In genomic region chr3:169457807-169458206, GRCh38 we compare ENCODE assay signal across 16 cellular contexts.
"Had no signal": no experiment of that assay in that cellular context is flagged by ENCODE, and none has a peak within 500 bp of the region (broad histone marks: within the 10 kb centered on the region; RNA-seq: fewer than 3 reads in every experiment).

No MANE protein-coding gene starts in this region.

- H3K36me3 ChIP-seq: ascending aorta, breast epithelium, gastrocnemius medialis, heart left ventricle, lower lobe of right lung, right lobe of liver, transverse colon had no signal

- H3K9me3 ChIP-seq: ascending aorta, breast epithelium, gastrocnemius medialis, heart left ventricle, lower lobe of right lung, psoas muscle, right lobe of liver, transverse colon had no signal

- ATAC-seq: activated T-helper 17 cell treated with anti-CD3 and anti-CD28 coated beads, Interleukin-2, amount 50 U/mL, for 72 hours; gastrocnemius medialis; psoas muscle; right lobe of liver; stimulated activated naive CD8-positive, alpha-beta T cell treated with anti-CD3 and anti-CD28 coated beads, Interleukin-15, Interleukin-2, amounts not matched to agents 100 U/mL and 50 U/mL, for 24 hours had no signal

- H3K27me3 ChIP-seq: ascending aorta, breast epithelium, heart left ventricle, right lobe of liver, transverse colon had no signal

- DNase-seq: activated CD4-positive, alpha-beta T cell treated with anti-CD3 and anti-CD28 coated beads for 1 hour; activated CD4-positive, alpha-beta T cell treated with anti-CD3 and anti-CD28 coated beads, Interleukin-2, amount 50 U/mL, for 48 hours; activated naive CD4-positive, alpha-beta T cell treated with Interleukin-2 at 50 U/mL for 16 hours; cerebellar nuclear complex; gastrocnemius medialis; immature natural killer cell; lower lobe of right lung; nephron progenitor cell; psoas muscle; right lobe of liver; stimulated activated naive CD8-positive, alpha-beta T cell treated with anti-CD3 and anti-CD28 coated beads, Interleukin-15, Interleukin-2, amounts not matched to agents 100 U/mL and 50 U/mL, for 24 hours; transverse colon had no signal

- H3K4me3 ChIP-seq: ascending aorta, breast epithelium, gastrocnemius medialis, heart left ventricle, lower lobe of right lung, psoas muscle, right lobe of liver, transverse colon had no signal
